In genomic region chr17:69609495-69610315, GRCh38 we compare ENCODE assay signal across 8 cellular contexts.
DNase-seq lines count a peak whose midpoint lies in the region; ATAC-seq, FAIRE-seq and TF ChIP-seq lines count a peak whose summit lies in the region.

No MANE protein-coding gene starts in this region.

- H3K4me1 ChIP-seq in PC-9 (replicated peaks; ENCODE audit: insufficient read depth) = peaks cover 18% of the 10 kb centered on the region
- H3K4me1 ChIP-seq in skeletal muscle tissue (ENCODE audit: control insufficient read depth in 3 of 3, insufficient read depth in 3 of 3, low read length in 3 of 3) = peaks cover 20 to 32% (median 29%) of the 10 kb centered on the region in 3 donors
- H3K4me1 ChIP-seq in small intestine (ENCODE audit: control insufficient read depth in 2 of 2, insufficient read depth in 1 of 2, low read depth in 1 of 2, low read length in 1 of 2) = no peaks in the 10 kb centered on the region

- H2AFZ ChIP-seq in PC-9 = no peak overlapping the region

- H3K9me3 ChIP-seq in PC-9 (ENCODE audit: insufficient read depth, low read depth) (no peaks in the 10 kb centered on the region), skeletal muscle tissue (ENCODE audit: control insufficient read depth in 3 of 3, low read length in 3 of 3) (no peaks in the 10 kb centered on the region), small intestine (ENCODE audit: control insufficient read depth, low read depth) (no peaks in the 10 kb centered on the region)

- BruUV-seq in PC-9 (replicated peaks; lab: Mats Ljungman, UMichigan) = no TSS peak

- intact Hi-C loops in PC-9 (cut with micrococcal nuclease; ENCODE audit: unreplicated experiment) = loop anchor here (5.0 kb wide), 1 partner anchor 943 kb away; no protein-coding TSS in a partner anchor

- CTCF ChIA-PET in PC-9 (lab: Charles Lee) = interaction anchor here (0.6 kb wide), 1 partner anchor 294 kb away, joined by 3 read pairs; no protein-coding TSS in a partner anchor

- no peaks in the 10 kb centered on the region for H4K20me1 ChIP-seq in PC-9 (ENCODE audit: insufficient read depth)

- H3K4me2 ChIP-seq in PC-9 = no peak overlapping the region

- H3K4me3 ChIP-seq in PC-9 (no peak overlapping the region), fibroblast of villous mesenchyme (ENCODE audit: low read depth, low read length) (no peak overlapping the region), skeletal muscle tissue (ENCODE audit: low read length in 3 of 3) (peak overlapping the region in 1 of 3 donors; percentile 7), small intestine (ENCODE audit: low read depth in 1 of 2, low read length in 2 of 2) (no peak overlapping the region)

- FAIRE-seq in small intestine (lab: Jason Lieb, UNC) = no peak

- no peak overlapping the region for H3K27ac ChIP-seq in PC-9
- peak overlapping the region; percentile 90 for H3K27ac ChIP-seq in skeletal muscle tissue (ENCODE audit: low read depth, low read length)
- H3K27ac ChIP-seq in small intestine (ENCODE audit: low read depth in 1 of 2, low read length in 1 of 2) = no peak overlapping the region

- POLR2A ChIA-PET in PC-9 (lab: Charles Lee; ENCODE audit: unreplicated experiment) = no interaction called here

- no peaks in the 10 kb centered on the region for H3K9me2 ChIP-seq in PC-9 (ENCODE audit: insufficient read depth)

- H3F3A ChIP-seq in PC-9 (ENCODE audit: insufficient read depth, low read depth) = peaks cover 6% of the 10 kb centered on the region; the same call in 1 of the 2 replicates

- ATAC-seq in GM21528 (IDR thresholded peaks at IDR 0.05; ENCODE audit: low FRiP score, unreplicated experiment) (no peak), HG03432 (IDR thresholded peaks at IDR 0.05; ENCODE audit: unreplicated experiment) (no peak)

- H3K36me3 ChIP-seq in PC-9 (ENCODE audit: low read depth) (no peaks in the 10 kb centered on the region), skeletal muscle tissue (ENCODE audit: control insufficient read depth in 3 of 3, insufficient read depth in 3 of 3, low read length in 3 of 3) (no peaks in the 10 kb centered on the region), small intestine (ENCODE audit: control insufficient read depth in 2 of 2, insufficient read depth in 2 of 2, low read length in 2 of 2) (no peaks in the 10 kb centered on the region)

- DNase-seq in SIG-M5 treated with dmso at 0.1 percent for 504 hours (lab: John Stamatoyannopoulos, UW; ENCODE audit: unreplicated experiment) (peak; percentile 76), SIG-M5 (lab: John Stamatoyannopoulos, UW) (no peak), PC-9 (peak in 1 of 2 experiments; percentile 1), fibroblast of villous mesenchyme (ENCODE audit: low read depth) (peak; percentile 36), small intestine (no peak)

- H3K9ac ChIP-seq in skeletal muscle tissue (ENCODE audit: low read depth in 1 of 3, low read length in 3 of 3) = peak overlapping the region; percentile 15 to 51 (median 26)

- whole genome bisulfite sequencing in small intestine, 3 donors = 56 to 60% (median 59%) methylated on average over 6 of the region's 6 CpGs

- TF ChIP-seq CTCF in PC-9 (conservative IDR thresholded peaks at IDR 0.05) (peak; percentile 65), fibroblast of villous mesenchyme (IDR thresholded peaks at IDR 0.05; ENCODE audit: insufficient read depth, low read depth, low read length) (peak; percentile 75)

- H3K79me2 ChIP-seq in PC-9 (ENCODE audit: low read depth) = no peaks in the 10 kb centered on the region

- H3K27me3 ChIP-seq in PC-9 (ENCODE audit: insufficient read depth, low read depth) = no peaks in the 10 kb centered on the region
- H3K27me3 ChIP-seq in skeletal muscle tissue (ENCODE audit: control insufficient read depth in 3 of 3, insufficient read depth in 3 of 3, low read length in 3 of 3) = no peaks in the 10 kb centered on the region
- H3K27me3 ChIP-seq in small intestine (ENCODE audit: control insufficient read depth in 2 of 2, insufficient read depth in 2 of 2, low read length in 2 of 2) = no peaks in the 10 kb centered on the region

Comparison
In these comparisons a context has a peak if more than half of its experiments do, and no peak if none do; other contexts are left out.
1. DNase-seq: peak in SIG-M5 treated with dmso at 0.1 percent for 504 hours (single experiment) and fibroblast of villous mesenchyme (single experiment); none in SIG-M5 (single experiment) and small intestine (single experiment).